In genomic region chr2:71884303-71885042, GRCh38 we compare ENCODE assay signal across 13 cellular contexts.
DNase-seq lines count a peak whose midpoint lies in the region; ATAC-seq and TF ChIP-seq lines count a peak whose summit lies in the region.
"Had no signal": no experiment of that assay in that cellular context is flagged by ENCODE, and none has a peak within 500 bp of the region (broad histone marks: within the 10 kb centered on the region; RNA-seq: fewer than 3 reads in every experiment).

No MANE protein-coding gene starts in this region.

- peak; percentile 43 for DNase-seq in AG09309 (ENCODE audit: low read depth)
- DNase-seq in LHCN-M2 (ENCODE audit: low read depth): peak; percentile 90
- DNase-seq in astrocyte of the spinal cord (ENCODE audit: low read depth, low spot score): peak; percentile 54
- peak; percentile 89 for DNase-seq in iris pigment epithelial cell (ENCODE audit: low read depth)
- no peak for DNase-seq in CD1c-positive myeloid dendritic cell (ENCODE audit: extremely low spot score)
- no peak for DNase-seq in NCI-H2029 (lab: John Stamatoyannopoulos, UW)
- DNase-seq: activated CD4-positive, alpha-beta T cell treated with anti-CD3 and anti-CD28 coated beads for 36 hours; activated naive CD4-positive, alpha-beta T cell treated with anti-CD3 and anti-CD28 coated beads, Interleukin-2, amount 50 U/mL, for 16 hours; CD8-positive, alpha-beta T cell; effector CD8-positive, alpha-beta T cell; stimulated activated naive B cell treated with anti-CD40 and anti-IgM and Interleukin-4, amounts not matched to agents 10 μg/mL and 1 μg/mL and 100 μg/mL, for 72 hours had no signal

- in situ Hi-C loops in astrocyte of the spinal cord (cut with HindIII; ENCODE audit: low sequenced_read_pairs): no loop called here

- no peak overlapping the region for H3K4me3 ChIP-seq in AG09309 (ENCODE audit: control insufficient read depth, low read depth, low read length)
- H3K4me3 ChIP-seq in astrocyte of the spinal cord (ENCODE audit: low read depth, low read length): no peak overlapping the region

- TF ChIP-seq CTCF in AG09309 (IDR thresholded peaks at IDR 0.05; ENCODE audit: control insufficient read depth, insufficient read depth, low read depth, low read length, missing control alignments) (no peak), astrocyte of the spinal cord (IDR thresholded peaks at IDR 0.05; ENCODE audit: low read depth, low read length) (no peak)

- no peak for ATAC-seq in GM18873 (IDR thresholded peaks at IDR 0.05; ENCODE audit: low FRiP score, unreplicated experiment)
- no peak for ATAC-seq in HG02623 (IDR thresholded peaks at IDR 0.05; ENCODE audit: unreplicated experiment)
- ATAC-seq: activated CD4-positive, alpha-beta T cell treated with anti-CD3 and anti-CD28 coated beads for 36 hours; CD8-positive, alpha-beta T cell; stimulated activated naive B cell treated with anti-CD40 and anti-IgM and Interleukin-4, amounts not matched to agents 10 μg/mL and 1 μg/mL and 100 μg/mL, for 72 hours had no signal

Comparison
In these comparisons a context has a peak if more than half of its experiments do, and no peak if none do; other contexts are left out.
1. DNase-seq: peak in AG09309 (single experiment), LHCN-M2 (single experiment), astrocyte of the spinal cord (single experiment) and iris pigment epithelial cell (single experiment); none in CD1c-positive myeloid dendritic cell (single experiment) and NCI-H2029 (single experiment).